In genomic region chr13:113252516-113252915, GRCh38 we compare ENCODE assay signal across 24 cellular contexts.
"Had no signal": no experiment of that assay in that cellular context is flagged by ENCODE, and none has a peak within 500 bp of the region (broad histone marks: within the 10 kb centered on the region; RNA-seq: fewer than 3 reads in every experiment).

No MANE protein-coding gene starts in this region.

- H3K9me3 Mint-ChIP-seq: IgD-negative memory B cell had no signal

- H3K4me2 ChIP-seq: KMS-11 had no signal

- DNase-seq: Kasumi-1, MM.1S, NCI-H1092 treated with DMSO at 0.1 percent for 48 hours, NCI-H1436, NCI-H187, NCI-H2029, NCI-H2081 treated with DMSO at 0.1 percent for 48 hours, NCI-H2171, NCI-H226, NCI-H446, NCI-H510A, NCI-H524 treated with DMSO at 0.1 percent for 48 hours, NCI-H69, NCI-H774, PC-3, SHP77, SJCRH30 had no signal

- H3K4me1 ChIP-seq: SJCRH30 had no signal

- H3K9me3 ChIP-seq: SJCRH30 had no signal

- H3K9ac ChIP-seq: KMS-11 had no signal

- H3K27me3 Mint-ChIP-seq: IgD-negative memory B cell had no signal

- ATAC-seq: K562, Panc1, PC-3, SK-N-SH treated with all-trans-retinoic acid at 6 μM for 48 hours had no signal

- H3K27ac ChIP-seq: HL-60, KMS-11, RWPE1, SJCRH30 had no signal

- H3K4me3 ChIP-seq: K562, SJCRH30 had no signal

- H3K4me3 Mint-ChIP-seq: IgD-negative memory B cell had no signal

- H3K27me3 ChIP-seq: SJCRH30 had no signal
